23 cellular contexts compared by ENCODE assay signal in genomic region chr2:232653441-232653840, GRCh38. TPM values are rescaled to one million over a fixed set of nuclear protein-coding genes. Genes with fewer than 3 reads are reported as not detected.
DNase-seq lines count a peak whose midpoint lies in the region; TF ChIP-seq lines count a peak whose summit lies in the region.
"Had no signal": no experiment of that assay in that cellular context is flagged by ENCODE, and none has a peak within 500 bp of the region (broad histone marks: within the 10 kb centered on the region; RNA-seq: fewer than 3 reads in every experiment).

No MANE protein-coding gene starts in this region.

- H3K9me3 ChIP-seq in NT2/D1 (ENCODE audit: insufficient read depth, low read length) (no peaks in the 10 kb centered on the region), prostate gland (no peaks in the 10 kb centered on the region)
- H3K9me3 ChIP-seq: BLaER1 treated with 17β-estradiol and CSF1 and Interleukin-3, amounts not matched to agents 10 nM and 100 nM; SJCRH30 had no signal

- H3K36me3 ChIP-seq in H7 (replicated peaks; ENCODE audit: control insufficient read depth, insufficient read depth, low read length) (no peaks in the 10 kb centered on the region), NT2/D1 (ENCODE audit: insufficient read depth, insufficient read length, low read length) (peaks cover 2% of the 10 kb centered on the region), prostate gland (no peaks in the 10 kb centered on the region)
- H3K36me3 ChIP-seq: BLaER1 treated with 17β-estradiol and CSF1 and Interleukin-3, amounts not matched to agents 10 nM and 100 nM; SJCRH30 had no signal

- intact Hi-C loops in prostate gland (cut with DNase I), result no loop called here

- no peak for TF ChIP-seq CTCF in prostate gland (IDR thresholded peaks at IDR 0.05)

- peak overlapping the region; percentile 23 to 93 for H3K27ac ChIP-seq in prostate gland
- H3K27ac ChIP-seq: BLaER1 treated with 17β-estradiol and CSF1 and Interleukin-3, amounts not matched to agents 10 nM and 100 nM; SJCRH30 had no signal

- H3K9ac ChIP-seq in NT2/D1 (ENCODE audit: insufficient read length, low read depth), result peak overlapping the region; percentile 13
- H3K9ac ChIP-seq: BLaER1 treated with 17β-estradiol and CSF1 and Interleukin-3, amounts not matched to agents 10 nM and 100 nM had no signal

- H3K4me3 ChIP-seq in H7 (ENCODE audit: insufficient read depth, low read depth, low read length) (no peak overlapping the region), NT2/D1 (ENCODE audit: insufficient read length, low read depth) (no peak overlapping the region), prostate gland (no peak overlapping the region)
- H3K4me3 ChIP-seq: BLaER1 treated with 17β-estradiol and CSF1 and Interleukin-3, amounts not matched to agents 10 nM and 100 nM; PC-9; SJCRH30 had no signal

- TF ChIP-seq POLR2A in prostate gland (IDR thresholded peaks at IDR 0.05), result no peak

- no peaks in the 10 kb centered on the region for H3K27me3 ChIP-seq in H7 (ENCODE audit: control insufficient read depth, insufficient read depth, low read length)
- H3K27me3 ChIP-seq in NT2/D1 (ENCODE audit: insufficient read depth, insufficient read length), result no peaks in the 10 kb centered on the region
- H3K27me3 ChIP-seq in prostate gland (replicated peaks; ENCODE audit: insufficient read depth), result no peaks in the 10 kb centered on the region
- H3K27me3 ChIP-seq: BLaER1 treated with 17β-estradiol and CSF1 and Interleukin-3, amounts not matched to agents 10 nM and 100 nM; SJCRH30 had no signal

- peak; percentile 30 for DNase-seq in H7
- no peak for DNase-seq in NT2/D1 (ENCODE audit: low read depth, low spot score)
- DNase-seq in globus pallidus (ENCODE audit: low spot score), result peak; percentile 64
- DNase-seq in prostate gland (ENCODE audit: low spot score), result no peak
- no peak for DNase-seq in HK-2 (ENCODE audit: unreplicated experiment)
- DNase-seq in islet precursor cell, result no peak
- no peak for DNase-seq in NCI-H2081 treated with DMSO at 0.1 percent for 48 hours (lab: John Stamatoyannopoulos, UW)
- DNase-seq in T-helper 9 cell, result no peak
- DNase-seq: CD4-positive, alpha-beta memory T cell; COR-L47; DMS53; Karpas-422; NCI-H1694; NCI-H2081; NCI-H2171; NCI-H226; NCI-H510A treated with DMSO at 0.1 percent for 48 hours; NCI-H748 treated with DMSO at 0.1 percent for 48 hours; NK-92 treated with Interleukin-12 subunit alpha and Interleukin-12 subunit beta, amount 100 ng/mL, for 24 hours; PC-9; SJCRH30 had no signal

- peaks cover 30% of the 10 kb centered on the region for H3K4me1 ChIP-seq in NT2/D1 (ENCODE audit: insufficient read depth, insufficient read length)
- no peaks in the 10 kb centered on the region for H3K4me1 ChIP-seq in prostate gland (replicated peaks)
- H3K4me1 ChIP-seq: BLaER1 treated with 17β-estradiol and CSF1 and Interleukin-3, amounts not matched to agents 10 nM and 100 nM had no signal

- 68% methylated on average over 7 of the region's 7 CpGs for WGBS in prostate gland

RNA-seq across cellular contexts. Expression of gene EFHD1, which starts 20.0 kb away (rescaled TPM):
- total RNA-seq in H7 (2014; rRNA removed; shearing (Covaris generic)), result 3.8 and 4.3 TPM in 2 replicates
- 10 to 100 TPM; 25.9 to 33.1 TPM for total RNA-seq in prostate gland
- total RNA-seq: HT1080 had no signal

RNA-seq across cellular contexts. Expression of gene GIGYF2, which starts 43.7 kb away (rescaled TPM):
- total RNA-seq in H7 (2014; rRNA removed; shearing (Covaris generic)), result 34.5 and 56.1 TPM in 2 replicates
- 100 to 1,000 TPM in 1 of 2 donors, 10 to 100 TPM in 1; 61.3 to 106 TPM for total RNA-seq in prostate gland

Comparison
In these comparisons a context has a peak if more than half of its experiments do, and no peak if none do; other contexts are left out.
1. DNase-seq: peak in H7 (single experiment) and globus pallidus (single experiment); none in NT2/D1 (single experiment), prostate gland (single experiment), HK-2 (single experiment), islet precursor cell (single experiment), NCI-H2081 treated with DMSO at 0.1 percent for 48 hours (single experiment) and T-helper 9 cell (single experiment).